In the genomic region with DNA sequence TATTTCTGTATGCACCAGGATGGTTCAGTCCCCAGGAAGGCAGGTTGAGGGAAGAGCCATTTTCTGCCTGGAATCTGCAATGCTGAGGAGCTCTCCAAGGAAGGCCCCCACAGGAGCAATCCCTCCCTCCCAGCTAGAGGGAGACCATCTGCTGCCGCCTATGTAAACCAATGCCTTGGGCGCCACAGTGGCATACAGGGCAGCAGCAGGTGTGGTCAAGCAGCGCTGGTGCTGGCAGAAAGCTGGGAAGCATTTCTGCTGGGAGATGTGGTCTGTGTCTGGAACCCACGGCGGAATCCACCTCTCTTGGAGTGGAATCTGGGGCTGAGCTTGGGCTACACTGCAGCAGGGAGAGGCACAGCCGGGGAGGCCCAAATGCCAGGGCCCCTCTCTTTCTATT, we compare ENCODE assay signal across 1 cellular context.
TF ChIP-seq lines count a peak whose summit lies in the region.

No MANE protein-coding gene starts in this region.

TF ChIP-seq in H1, 55 proteins besides CTCF, POLR2A, EP300 and RAD21 (continued from another document):
- TF ChIP-seq CEBPB (IDR thresholded peaks at IDR 0.05; ENCODE audit: low read depth, low read length) (no peak), YY1 (IDR thresholded peaks at IDR 0.05; ENCODE audit: low read depth, low read length) (no peak), BCL11A (IDR thresholded peaks at IDR 0.05; ENCODE audit: low read depth in 2 of 2, low read length in 2 of 2) (no peak)
